8 cellular contexts compared by ENCODE assay signal in the genomic region with DNA sequence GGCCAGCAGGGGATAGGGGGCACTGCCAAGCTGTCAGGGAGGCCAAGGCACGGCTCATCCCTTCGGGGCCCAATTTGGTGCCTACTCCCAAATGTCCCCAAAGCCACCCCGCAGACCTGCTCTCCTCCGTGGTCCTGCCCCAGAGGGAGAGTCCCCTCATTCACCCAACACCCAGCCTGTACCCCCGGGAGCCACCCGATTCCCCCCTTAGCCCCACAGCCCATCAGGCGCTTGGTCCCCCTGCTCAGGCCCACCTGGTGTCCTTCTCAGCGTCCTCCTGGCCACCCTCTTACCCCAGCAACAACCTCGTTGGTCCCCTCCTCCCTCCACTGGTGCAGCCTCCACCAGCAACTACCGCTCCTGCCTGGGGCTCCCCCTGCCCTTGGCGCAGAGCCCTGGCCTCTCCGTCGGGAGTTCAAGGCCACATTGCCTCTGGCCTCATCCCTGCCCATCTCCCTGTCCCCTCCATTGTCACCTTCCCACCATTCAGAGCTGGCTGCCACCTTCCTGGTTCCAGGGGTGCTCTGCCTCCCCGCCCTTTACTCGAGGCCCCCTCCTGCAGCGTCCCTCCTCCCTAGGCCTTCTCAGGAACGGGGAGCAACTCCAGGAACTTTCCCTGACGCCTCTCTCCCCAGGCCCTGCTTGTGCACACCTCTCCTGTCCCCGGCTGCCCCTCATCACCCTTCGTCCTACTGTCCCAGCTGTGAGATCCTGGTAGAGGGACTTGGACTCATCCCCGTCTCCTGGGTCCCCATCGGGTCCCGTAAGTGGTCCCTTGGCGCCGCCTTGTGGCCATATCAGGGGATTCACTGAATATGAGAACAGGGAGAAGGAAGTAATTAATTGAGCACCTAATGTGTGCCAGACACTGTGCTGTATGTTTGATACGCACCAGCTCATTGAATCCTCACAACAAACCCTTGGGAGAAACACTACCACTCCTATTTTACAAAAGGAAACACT.
DNase-seq lines count a peak whose midpoint lies in the region; ATAC-seq and TF ChIP-seq lines count a peak whose summit lies in the region.

No MANE protein-coding gene starts in this region.

- no peak overlapping the region for H4K8ac ChIP-seq in mesendoderm (ENCODE audit: low read depth, low read length)

- POLR2A ChIA-PET in GM10248 (lab: Yijun Ruan, JAX) (no interaction called here), WTC11 (lab: Charles Lee) (no interaction called here)

- H3K27me3 ChIP-seq in dorsolateral prefrontal cortex (no peaks in the 10 kb centered on the region), mesendoderm (ENCODE audit: insufficient read depth, low read length, poor library complexity) (no peaks in the 10 kb centered on the region), thoracic aorta (replicated peaks; ENCODE audit: insufficient read depth) (no peaks in the 10 kb centered on the region)

- H2BK5ac ChIP-seq in mesendoderm (ENCODE audit: low read length), result no peak overlapping the region

- ATAC-seq in WTC11, result peak; percentile 60
- ATAC-seq in thoracic aorta (ENCODE audit: insufficient number of reproducible peaks, low FRiP score, low read depth), result no peak
- ATAC-seq in GM18505 (IDR thresholded peaks at IDR 0.05; ENCODE audit: unreplicated experiment), result no peak
- no peak for ATAC-seq in GM21526 (IDR thresholded peaks at IDR 0.05; ENCODE audit: low FRiP score, unreplicated experiment)

- H3K36me3 Mint-ChIP-seq in WTC11, result no peaks in the 10 kb centered on the region

- no peaks in the 10 kb centered on the region for H3K79me2 ChIP-seq in mesendoderm (ENCODE audit: control insufficient read depth, insufficient read depth, low read length)

- H3K9me3 ChIP-seq in thoracic aorta, result no peaks in the 10 kb centered on the region

- no peak overlapping the region for H3K23ac ChIP-seq in mesendoderm (ENCODE audit: low read length)

- no peak overlapping the region for H3K56ac ChIP-seq in mesendoderm (ENCODE audit: low read length)

- intact Hi-C loops in dorsolateral prefrontal cortex (cut with DNase I), result no loop called here

- H3K18ac ChIP-seq in mesendoderm (ENCODE audit: low read length), result no peak overlapping the region

- H2BK120ac ChIP-seq in mesendoderm (ENCODE audit: low read depth, low read length), result no peak overlapping the region

- no peaks in the 10 kb centered on the region for H3K79me1 ChIP-seq in mesendoderm (ENCODE audit: low read length)

- no peak overlapping the region for H4K5ac ChIP-seq in mesendoderm (ENCODE audit: low read length)

- no peak overlapping the region for H2AK5ac ChIP-seq in mesendoderm (ENCODE audit: low read length)

- no peak overlapping the region for H3K4me3 Mint-ChIP-seq in WTC11

- no peak overlapping the region for H3K4ac ChIP-seq in mesendoderm (ENCODE audit: low read depth, low read length)

- H3K27ac Mint-ChIP-seq in WTC11, result no peak overlapping the region

- DNase-seq in GM10248 (ENCODE audit: extremely low spot score), result peak; percentile 64
- DNase-seq in WTC11 (ENCODE audit: low spot score), result peak; percentile 92
- DNase-seq in dorsolateral prefrontal cortex, result peak in 8 of 10 donors; percentile 45 to 80 (median 64)
- DNase-seq in mesendoderm, result peak; percentile 72
- DNase-seq in thoracic aorta (ENCODE audit: low spot score), result no peak

- H3K27me3 Mint-ChIP-seq in WTC11 (ENCODE audit: low read depth), result no peaks in the 10 kb centered on the region

- peaks cover 18% of the 10 kb centered on the region for H3K4me1 Mint-ChIP-seq in WTC11

- WGBS in mesendoderm (ENCODE audit: extremely low coverage, insufficient coverage, low lambda C conversion rate), result no CpG with 5 or more reads among the region's 26 CpGs

- no peak overlapping the region for H3K9ac ChIP-seq in mesendoderm (ENCODE audit: low read length)

- no peak overlapping the region for H3K27ac ChIP-seq in dorsolateral prefrontal cortex
- H3K27ac ChIP-seq in mesendoderm (ENCODE audit: low read depth, low read length), result no peak overlapping the region
- no peak overlapping the region for H3K27ac ChIP-seq in thoracic aorta

- H2BK15ac ChIP-seq in mesendoderm (replicated peaks; ENCODE audit: low read depth), result no peak overlapping the region

- H3K4me1 ChIP-seq in mesendoderm (ENCODE audit: control insufficient read depth, low read depth, low read length) (no peaks in the 10 kb centered on the region), thoracic aorta (ENCODE audit: control insufficient read depth in 1 of 2, low read depth in 2 of 2) (no peaks in the 10 kb centered on the region)

- H3K4me3 ChIP-seq in dorsolateral prefrontal cortex, result no peak overlapping the region
- no peak overlapping the region for H3K4me3 ChIP-seq in mesendoderm (ENCODE audit: low read length)
- no peak overlapping the region for H3K4me3 ChIP-seq in thoracic aorta

- no peaks in the 10 kb centered on the region for H3K9me3 Mint-ChIP-seq in WTC11

- H3K4me2 ChIP-seq in mesendoderm (ENCODE audit: low read length), result no peak overlapping the region

- H3K36me3 ChIP-seq in mesendoderm (ENCODE audit: control insufficient read depth, insufficient read depth, low read length), result no peaks in the 10 kb centered on the region
- no peaks in the 10 kb centered on the region for H3K36me3 ChIP-seq in thoracic aorta

- no peak for TF ChIP-seq POLR2A in GM18505 (IDR thresholded peaks at IDR 0.05; ENCODE audit: borderline replicate concordance, extremely low read depth, insufficient read depth, insufficient read length)

- TF ChIP-seq CTCF in GM10248 (IDR thresholded peaks at IDR 0.05; ENCODE audit: control extremely low read depth, extremely low read depth, low read depth, missing control alignments), result peak; percentile 46
- peak; percentile 23; the same call in 1 of the 2 replicates for TF ChIP-seq CTCF in LNCAP (IDR thresholded peaks at IDR 0.05)
- TF ChIP-seq CTCF in WTC11 (IDR thresholded peaks at IDR 0.05), result peak; percentile 82
- TF ChIP-seq CTCF in dorsolateral prefrontal cortex (IDR thresholded peaks at IDR 0.05 in 54 of 56, conservative IDR thresholded peaks at IDR 0.05 in 2 of 56; ENCODE audit: low read depth in 1 of 56, partially characterized antibody in 56 of 56), result peak; percentile 29 to 70 (median 58)
- peak; percentile 32 for TF ChIP-seq CTCF in thoracic aorta (IDR thresholded peaks at IDR 0.05)

- CTCF ChIA-PET in GM10248 (lab: Yijun Ruan, JAX), result interaction anchor here (1.0 to 1.6 kb wide), 6 partner anchors 12 to 223 kb away, joined by 3 to 6 read pairs (median 3); no protein-coding TSS in a partner anchor
- CTCF ChIA-PET in WTC11 (lab: Charles Lee), result interaction anchor here (0.5 to 2.7 kb wide), 27 partner anchors 8 to 378 kb away, joined by 3 to 14 read pairs (median 4); no protein-coding TSS in a partner anchor

TF ChIP-seq in WTC11, 78 proteins besides CTCF, POLR2A, EP300 and RAD21:
- TF ChIP-seq ZNF121 (CRISPR knock-in tag; IDR thresholded peaks at IDR 0.05) (peak; percentile 100), SMAD3 (CRISPR knock-in tag; IDR thresholded peaks at IDR 0.05; ENCODE audit: borderline replicate concordance) (no peak), GTF2I (CRISPR knock-in tag; conservative IDR thresholded peaks at IDR 0.05) (0 out of 2 replicates have a peak, but pooled peaks have one; percentile 46), JAZF1 (CRISPR knock-in tag; IDR thresholded peaks at IDR 0.05) (no peak)
- TF ChIP-seq, protein P1, sequence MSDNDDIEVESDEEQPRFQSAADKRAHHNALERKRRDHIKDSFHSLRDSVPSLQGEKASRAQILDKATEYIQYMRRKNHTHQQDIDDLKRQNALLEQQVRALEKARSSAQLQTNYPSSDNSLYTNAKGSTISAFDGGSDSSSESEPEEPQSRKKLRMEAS (CRISPR knock-in tag; IDR thresholded peaks at IDR 0.05), result 0 out of 2 replicates have a peak, but pooled peaks have one; percentile 23
- TF ChIP-seq, protein P2, sequence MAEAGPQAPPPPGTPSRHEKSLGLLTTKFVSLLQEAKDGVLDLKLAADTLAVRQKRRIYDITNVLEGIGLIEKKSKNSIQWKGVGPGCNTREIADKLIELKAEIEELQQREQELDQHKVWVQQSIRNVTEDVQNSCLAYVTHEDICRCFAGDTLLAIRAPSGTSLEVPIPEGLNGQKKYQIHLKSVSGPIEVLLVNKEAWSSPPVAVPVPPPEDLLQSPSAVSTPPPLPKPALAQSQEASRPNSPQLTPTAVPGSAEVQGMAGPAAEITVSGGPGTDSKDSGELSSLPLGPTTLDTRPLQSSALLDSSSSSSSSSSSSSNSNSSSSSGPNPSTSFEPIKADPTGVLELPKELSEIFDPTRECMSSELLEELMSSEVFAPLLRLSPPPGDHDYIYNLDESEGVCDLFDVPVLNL (CRISPR knock-in tag; IDR thresholded peaks at IDR 0.05; ENCODE audit: borderline replicate concordance, low read depth), result no peak

Comparison
In these comparisons a context has a peak if more than half of its experiments do, and no peak if none do; other contexts are left out.
1. CTCF ChIP-seq: peak in every context shown above with its lines; median percentile 82 in WTC11; 58 in dorsolateral prefrontal cortex; 46 in GM10248; 32 in thoracic aorta; 23 in LNCAP.